1 cellular context compared by ENCODE assay signal in genomic region chr20:63554361-63555278, GRCh38.
TF ChIP-seq lines count a peak whose summit lies in the region.

No MANE protein-coding gene starts in this region.

TF ChIP-seq in HEK293, 187 proteins besides CTCF, POLR2A, EP300 and RAD21 (continued from another document and continues in another):
- no peak for TF ChIP-seq ZNF585B (tag by site-specific recombination; IDR thresholded peaks at IDR 0.05)
- no peak for TF ChIP-seq ZNF169 (tag by site-specific recombination; IDR thresholded peaks at IDR 0.05)
- no peak for TF ChIP-seq ZNF433 (tag by site-specific recombination; IDR thresholded peaks at IDR 0.05; ENCODE audit: low read depth)
- no peak for TF ChIP-seq ZNF701 (tag by site-specific recombination; IDR thresholded peaks at IDR 0.05)
- no peak for TF ChIP-seq ZBTB17 (tag by site-specific recombination; IDR thresholded peaks at IDR 0.05)
- TF ChIP-seq ZBTB21 (tag by site-specific recombination; IDR thresholded peaks at IDR 0.05), result no peak
- TF ChIP-seq, protein P1, sequence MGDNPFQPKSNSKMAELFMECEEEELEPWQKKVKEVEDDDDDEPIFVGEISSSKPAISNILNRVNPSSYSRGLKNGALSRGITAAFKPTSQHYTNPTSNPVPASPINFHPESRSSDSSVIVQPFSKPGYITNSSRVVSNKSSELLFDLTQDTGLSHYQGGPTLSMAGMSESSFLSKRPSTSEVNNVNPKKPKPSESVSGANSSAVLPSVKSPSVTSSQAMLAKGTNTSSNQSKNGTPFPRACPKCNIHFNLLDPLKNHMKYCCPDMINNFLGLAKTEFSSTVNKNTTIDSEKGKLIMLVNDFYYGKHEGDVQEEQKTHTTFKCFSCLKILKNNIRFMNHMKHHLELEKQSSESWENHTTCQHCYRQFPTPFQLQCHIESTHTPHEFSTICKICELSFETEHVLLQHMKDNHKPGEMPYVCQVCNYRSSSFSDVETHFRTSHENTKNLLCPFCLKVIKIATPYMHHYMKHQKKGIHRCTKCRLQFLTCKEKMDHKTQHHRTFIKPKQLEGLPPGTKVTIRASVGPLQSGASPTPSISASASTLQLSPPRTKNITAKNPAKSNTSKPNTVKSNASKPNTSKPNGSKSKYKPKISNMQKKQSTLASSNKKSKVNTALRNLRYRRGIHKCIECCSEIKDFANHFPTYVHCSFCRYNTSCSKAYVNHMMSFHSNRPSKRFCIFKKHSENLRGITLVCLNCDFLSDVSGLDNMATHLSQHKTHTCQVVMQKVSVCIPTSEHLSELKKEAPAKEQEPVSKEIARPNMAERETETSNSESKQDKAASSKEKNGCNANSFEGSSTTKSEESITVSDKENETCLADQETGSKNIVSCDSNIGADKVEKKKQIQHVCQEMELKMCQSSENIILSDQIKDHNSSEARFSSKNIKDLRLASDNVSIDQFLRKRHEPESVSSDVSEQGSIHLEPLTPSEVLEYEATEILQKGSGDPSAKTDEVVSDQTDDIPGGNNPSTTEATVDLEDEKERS (tag by site-specific recombination; IDR thresholded peaks at IDR 0.05), result no peak
- TF ChIP-seq, protein P2, sequence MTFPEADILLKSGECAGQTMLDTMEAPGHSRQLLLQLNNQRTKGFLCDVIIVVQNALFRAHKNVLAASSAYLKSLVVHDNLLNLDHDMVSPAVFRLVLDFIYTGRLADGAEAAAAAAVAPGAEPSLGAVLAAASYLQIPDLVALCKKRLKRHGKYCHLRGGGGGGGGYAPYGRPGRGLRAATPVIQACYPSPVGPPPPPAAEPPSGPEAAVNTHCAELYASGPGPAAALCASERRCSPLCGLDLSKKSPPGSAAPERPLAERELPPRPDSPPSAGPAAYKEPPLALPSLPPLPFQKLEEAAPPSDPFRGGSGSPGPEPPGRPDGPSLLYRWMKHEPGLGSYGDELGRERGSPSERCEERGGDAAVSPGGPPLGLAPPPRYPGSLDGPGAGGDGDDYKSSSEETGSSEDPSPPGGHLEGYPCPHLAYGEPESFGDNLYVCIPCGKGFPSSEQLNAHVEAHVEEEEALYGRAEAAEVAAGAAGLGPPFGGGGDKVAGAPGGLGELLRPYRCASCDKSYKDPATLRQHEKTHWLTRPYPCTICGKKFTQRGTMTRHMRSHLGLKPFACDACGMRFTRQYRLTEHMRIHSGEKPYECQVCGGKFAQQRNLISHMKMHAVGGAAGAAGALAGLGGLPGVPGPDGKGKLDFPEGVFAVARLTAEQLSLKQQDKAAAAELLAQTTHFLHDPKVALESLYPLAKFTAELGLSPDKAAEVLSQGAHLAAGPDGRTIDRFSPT (tag by site-specific recombination; IDR thresholded peaks at IDR 0.05), result no peak
- TF ChIP-seq, protein P3, sequence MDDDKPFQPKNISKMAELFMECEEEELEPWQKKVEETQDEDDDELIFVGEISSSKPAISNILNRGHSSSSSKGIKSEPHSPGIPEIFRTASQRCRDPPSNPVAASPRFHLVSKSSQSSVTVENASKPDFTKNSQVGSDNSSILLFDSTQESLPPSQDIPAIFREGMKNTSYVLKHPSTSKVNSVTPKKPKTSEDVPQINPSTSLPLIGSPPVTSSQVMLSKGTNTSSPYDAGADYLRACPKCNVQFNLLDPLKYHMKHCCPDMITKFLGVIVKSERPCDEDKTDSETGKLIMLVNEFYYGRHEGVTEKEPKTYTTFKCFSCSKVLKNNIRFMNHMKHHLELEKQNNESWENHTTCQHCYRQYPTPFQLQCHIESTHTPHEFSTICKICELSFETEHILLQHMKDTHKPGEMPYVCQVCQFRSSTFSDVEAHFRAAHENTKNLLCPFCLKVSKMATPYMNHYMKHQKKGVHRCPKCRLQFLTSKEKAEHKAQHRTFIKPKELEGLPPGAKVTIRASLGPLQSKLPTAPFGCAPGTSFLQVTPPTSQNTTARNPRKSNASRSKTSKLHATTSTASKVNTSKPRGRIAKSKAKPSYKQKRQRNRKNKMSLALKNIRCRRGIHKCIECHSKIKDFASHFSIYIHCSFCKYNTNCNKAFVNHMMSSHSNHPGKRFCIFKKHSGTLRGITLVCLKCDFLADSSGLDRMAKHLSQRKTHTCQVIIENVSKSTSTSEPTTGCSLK (tag by site-specific recombination; IDR thresholded peaks at IDR 0.05), result no peak
- no peak for TF ChIP-seq ZNF707 (tag by site-specific recombination; IDR thresholded peaks at IDR 0.05)
- no peak for TF ChIP-seq ZNF423 (tag by site-specific recombination; IDR thresholded peaks at IDR 0.05)
- TF ChIP-seq ZNF132 (tag by site-specific recombination; IDR thresholded peaks at IDR 0.05; ENCODE audit: borderline replicate concordance), result no peak
- no peak for TF ChIP-seq SALL2 (tag by site-specific recombination; IDR thresholded peaks at IDR 0.05; ENCODE audit: borderline replicate concordance)
- TF ChIP-seq ZNF157 (tag by site-specific recombination; IDR thresholded peaks at IDR 0.05), result no peak
- TF ChIP-seq GLI2 (tag by site-specific recombination; IDR thresholded peaks at IDR 0.05; ENCODE audit: borderline replicate concordance, low read depth), result no peak
- TF ChIP-seq ZFP69B (tag by site-specific recombination; IDR thresholded peaks at IDR 0.05), result 0 out of 2 replicates have a peak, but pooled peaks have one; percentile 52
- TF ChIP-seq ZNF398 (tag by site-specific recombination; IDR thresholded peaks at IDR 0.05), result no peak
- TF ChIP-seq ZNF19 (tag by site-specific recombination; IDR thresholded peaks at IDR 0.05; ENCODE audit: low read depth), result no peak
- peak; percentile 52 for TF ChIP-seq GLIS1 (tag by site-specific recombination; IDR thresholded peaks at IDR 0.05)
- TF ChIP-seq ZXDB (tag by site-specific recombination; IDR thresholded peaks at IDR 0.05), result no peak
- TF ChIP-seq ZBTB8A (tag by site-specific recombination; IDR thresholded peaks at IDR 0.05), result 0 out of 2 replicates have a peak, but pooled peaks have one; percentile 13
- TF ChIP-seq ZBTB20 (tag by site-specific recombination; IDR thresholded peaks at IDR 0.05), result no peak
- TF ChIP-seq, protein P4, sequence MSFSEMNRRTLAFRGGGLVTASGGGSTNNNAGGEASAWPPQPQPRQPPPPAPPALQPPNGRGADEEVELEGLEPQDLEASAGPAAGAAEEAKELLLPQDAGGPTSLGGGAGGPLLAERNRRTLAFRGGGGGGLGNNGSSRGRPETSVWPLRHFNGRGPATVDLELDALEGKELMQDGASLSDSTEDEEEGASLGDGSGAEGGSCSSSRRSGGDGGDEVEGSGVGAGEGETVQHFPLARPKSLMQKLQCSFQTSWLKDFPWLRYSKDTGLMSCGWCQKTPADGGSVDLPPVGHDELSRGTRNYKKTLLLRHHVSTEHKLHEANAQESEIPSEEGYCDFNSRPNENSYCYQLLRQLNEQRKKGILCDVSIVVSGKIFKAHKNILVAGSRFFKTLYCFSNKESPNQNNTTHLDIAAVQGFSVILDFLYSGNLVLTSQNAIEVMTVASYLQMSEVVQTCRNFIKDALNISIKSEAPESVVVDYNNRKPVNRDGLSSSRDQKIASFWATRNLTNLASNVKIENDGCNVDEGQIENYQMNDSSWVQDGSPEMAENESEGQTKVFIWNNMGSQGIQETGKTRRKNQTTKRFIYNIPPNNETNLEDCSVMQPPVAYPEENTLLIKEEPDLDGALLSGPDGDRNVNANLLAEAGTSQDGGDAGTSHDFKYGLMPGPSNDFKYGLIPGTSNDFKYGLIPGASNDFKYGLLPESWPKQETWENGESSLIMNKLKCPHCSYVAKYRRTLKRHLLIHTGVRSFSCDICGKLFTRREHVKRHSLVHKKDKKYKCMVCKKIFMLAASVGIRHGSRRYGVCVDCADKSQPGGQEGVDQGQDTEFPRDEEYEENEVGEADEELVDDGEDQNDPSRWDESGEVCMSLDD (tag by site-specific recombination; IDR thresholded peaks at IDR 0.05), result no peak
- no peak for TF ChIP-seq ZBTB48 (tag by site-specific recombination; IDR thresholded peaks at IDR 0.05)
- no peak for TF ChIP-seq SP7 (tag by site-specific recombination; IDR thresholded peaks at IDR 0.05)
- TF ChIP-seq ZNF214 (tag by site-specific recombination; IDR thresholded peaks at IDR 0.05; ENCODE audit: borderline replicate concordance), result no peak
- no peak for TF ChIP-seq ZNF302 (tag by site-specific recombination; IDR thresholded peaks at IDR 0.05; ENCODE audit: low read depth)
- TF ChIP-seq TRIM28 (IDR thresholded peaks at IDR 0.05; ENCODE audit: borderline replicate concordance, low read length), result no peak
- TF ChIP-seq, protein P5, sequence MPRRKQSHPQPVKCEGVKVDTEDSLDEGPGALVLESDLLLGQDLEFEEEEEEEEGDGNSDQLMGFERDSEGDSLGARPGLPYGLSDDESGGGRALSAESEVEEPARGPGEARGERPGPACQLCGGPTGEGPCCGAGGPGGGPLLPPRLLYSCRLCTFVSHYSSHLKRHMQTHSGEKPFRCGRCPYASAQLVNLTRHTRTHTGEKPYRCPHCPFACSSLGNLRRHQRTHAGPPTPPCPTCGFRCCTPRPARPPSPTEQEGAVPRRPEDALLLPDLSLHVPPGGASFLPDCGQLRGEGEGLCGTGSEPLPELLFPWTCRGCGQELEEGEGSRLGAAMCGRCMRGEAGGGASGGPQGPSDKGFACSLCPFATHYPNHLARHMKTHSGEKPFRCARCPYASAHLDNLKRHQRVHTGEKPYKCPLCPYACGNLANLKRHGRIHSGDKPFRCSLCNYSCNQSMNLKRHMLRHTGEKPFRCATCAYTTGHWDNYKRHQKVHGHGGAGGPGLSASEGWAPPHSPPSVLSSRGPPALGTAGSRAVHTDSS (tag by site-specific recombination; IDR thresholded peaks at IDR 0.05), result no peak
- no peak for TF ChIP-seq ZNF184 (tag by site-specific recombination; IDR thresholded peaks at IDR 0.05)
- no peak for TF ChIP-seq ZFP37 (tag by site-specific recombination; IDR thresholded peaks at IDR 0.05)
- TF ChIP-seq HOXC10 (CRISPR knock-in tag; IDR thresholded peaks at IDR 0.05), result no peak
- TF ChIP-seq ZNF174 (tag by site-specific recombination; IDR thresholded peaks at IDR 0.05), result no peak
- TF ChIP-seq, protein P6, sequence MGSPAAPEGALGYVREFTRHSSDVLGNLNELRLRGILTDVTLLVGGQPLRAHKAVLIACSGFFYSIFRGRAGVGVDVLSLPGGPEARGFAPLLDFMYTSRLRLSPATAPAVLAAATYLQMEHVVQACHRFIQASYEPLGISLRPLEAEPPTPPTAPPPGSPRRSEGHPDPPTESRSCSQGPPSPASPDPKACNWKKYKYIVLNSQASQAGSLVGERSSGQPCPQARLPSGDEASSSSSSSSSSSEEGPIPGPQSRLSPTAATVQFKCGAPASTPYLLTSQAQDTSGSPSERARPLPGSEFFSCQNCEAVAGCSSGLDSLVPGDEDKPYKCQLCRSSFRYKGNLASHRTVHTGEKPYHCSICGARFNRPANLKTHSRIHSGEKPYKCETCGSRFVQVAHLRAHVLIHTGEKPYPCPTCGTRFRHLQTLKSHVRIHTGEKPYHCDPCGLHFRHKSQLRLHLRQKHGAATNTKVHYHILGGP (tag by site-specific recombination; IDR thresholded peaks at IDR 0.05), result no peak
- TF ChIP-seq ZNF660 (tag by site-specific recombination; IDR thresholded peaks at IDR 0.05), result no peak
- TF ChIP-seq, protein P7, sequence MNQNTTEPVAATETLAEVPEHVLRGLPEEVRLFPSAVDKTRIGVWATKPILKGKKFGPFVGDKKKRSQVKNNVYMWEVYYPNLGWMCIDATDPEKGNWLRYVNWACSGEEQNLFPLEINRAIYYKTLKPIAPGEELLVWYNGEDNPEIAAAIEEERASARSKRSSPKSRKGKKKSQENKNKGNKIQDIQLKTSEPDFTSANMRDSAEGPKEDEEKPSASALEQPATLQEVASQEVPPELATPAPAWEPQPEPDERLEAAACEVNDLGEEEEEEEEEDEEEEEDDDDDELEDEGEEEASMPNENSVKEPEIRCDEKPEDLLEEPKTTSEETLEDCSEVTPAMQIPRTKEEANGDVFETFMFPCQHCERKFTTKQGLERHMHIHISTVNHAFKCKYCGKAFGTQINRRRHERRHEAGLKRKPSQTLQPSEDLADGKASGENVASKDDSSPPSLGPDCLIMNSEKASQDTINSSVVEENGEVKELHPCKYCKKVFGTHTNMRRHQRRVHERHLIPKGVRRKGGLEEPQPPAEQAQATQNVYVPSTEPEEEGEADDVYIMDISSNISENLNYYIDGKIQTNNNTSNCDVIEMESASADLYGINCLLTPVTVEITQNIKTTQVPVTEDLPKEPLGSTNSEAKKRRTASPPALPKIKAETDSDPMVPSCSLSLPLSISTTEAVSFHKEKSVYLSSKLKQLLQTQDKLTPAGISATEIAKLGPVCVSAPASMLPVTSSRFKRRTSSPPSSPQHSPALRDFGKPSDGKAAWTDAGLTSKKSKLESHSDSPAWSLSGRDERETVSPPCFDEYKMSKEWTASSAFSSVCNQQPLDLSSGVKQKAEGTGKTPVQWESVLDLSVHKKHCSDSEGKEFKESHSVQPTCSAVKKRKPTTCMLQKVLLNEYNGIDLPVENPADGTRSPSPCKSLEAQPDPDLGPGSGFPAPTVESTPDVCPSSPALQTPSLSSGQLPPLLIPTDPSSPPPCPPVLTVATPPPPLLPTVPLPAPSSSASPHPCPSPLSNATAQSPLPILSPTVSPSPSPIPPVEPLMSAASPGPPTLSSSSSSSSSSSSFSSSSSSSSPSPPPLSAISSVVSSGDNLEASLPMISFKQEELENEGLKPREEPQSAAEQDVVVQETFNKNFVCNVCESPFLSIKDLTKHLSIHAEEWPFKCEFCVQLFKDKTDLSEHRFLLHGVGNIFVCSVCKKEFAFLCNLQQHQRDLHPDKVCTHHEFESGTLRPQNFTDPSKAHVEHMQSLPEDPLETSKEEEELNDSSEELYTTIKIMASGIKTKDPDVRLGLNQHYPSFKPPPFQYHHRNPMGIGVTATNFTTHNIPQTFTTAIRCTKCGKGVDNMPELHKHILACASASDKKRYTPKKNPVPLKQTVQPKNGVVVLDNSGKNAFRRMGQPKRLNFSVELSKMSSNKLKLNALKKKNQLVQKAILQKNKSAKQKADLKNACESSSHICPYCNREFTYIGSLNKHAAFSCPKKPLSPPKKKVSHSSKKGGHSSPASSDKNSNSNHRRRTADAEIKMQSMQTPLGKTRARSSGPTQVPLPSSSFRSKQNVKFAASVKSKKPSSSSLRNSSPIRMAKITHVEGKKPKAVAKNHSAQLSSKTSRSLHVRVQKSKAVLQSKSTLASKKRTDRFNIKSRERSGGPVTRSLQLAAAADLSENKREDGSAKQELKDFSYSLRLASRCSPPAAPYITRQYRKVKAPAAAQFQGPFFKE (tag by site-specific recombination; IDR thresholded peaks at IDR 0.05; ENCODE audit: borderline replicate concordance), result no peak
- TF ChIP-seq ZNF548 (tag by site-specific recombination; IDR thresholded peaks at IDR 0.05), result no peak
- TF ChIP-seq ZNF48 (tag by site-specific recombination; IDR thresholded peaks at IDR 0.05), result no peak
- TF ChIP-seq ZNF501 (tag by site-specific recombination; IDR thresholded peaks at IDR 0.05), result no peak
